In the genomic region with DNA sequence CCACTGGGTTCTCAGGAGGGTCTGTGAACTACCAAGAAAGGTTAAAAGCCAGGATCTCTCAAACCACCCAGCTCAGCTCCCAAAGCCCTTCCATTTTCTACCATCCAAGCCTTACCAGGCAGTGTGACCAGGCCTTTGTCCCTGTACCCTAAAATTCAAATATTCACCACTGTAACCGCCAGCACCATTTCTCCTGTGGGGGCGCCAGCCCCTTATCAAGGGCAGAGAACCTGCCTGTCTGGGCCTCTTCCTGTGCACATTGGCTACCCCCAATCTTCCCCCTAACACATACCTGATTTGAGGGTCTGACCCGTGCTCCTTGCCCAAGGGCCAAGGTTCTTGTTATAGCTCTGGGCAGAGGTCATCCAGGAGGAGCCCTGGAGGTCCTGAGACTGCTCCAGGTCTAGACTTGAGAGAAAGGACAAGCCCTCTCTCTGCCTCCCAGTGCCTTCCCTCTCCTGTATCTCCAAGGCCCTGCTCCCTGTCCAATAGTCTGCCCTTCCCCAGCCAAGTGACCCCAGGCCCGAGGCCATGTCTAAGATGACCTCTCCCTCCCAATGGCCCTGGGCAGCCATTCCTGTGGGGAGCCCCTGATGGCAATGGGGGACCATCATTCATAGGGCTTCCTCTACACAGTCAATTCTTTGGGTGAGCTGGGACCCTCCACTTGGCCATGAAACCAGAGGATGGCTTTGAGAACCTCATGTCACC, we compare ENCODE assay signal across 23 cellular contexts.
DNase-seq lines count a peak whose midpoint lies in the region; ATAC-seq and TF ChIP-seq lines count a peak whose summit lies in the region.
"Had no signal": no experiment of that assay in that cellular context is flagged by ENCODE, and none has a peak within 500 bp of the region (broad histone marks: within the 10 kb centered on the region; RNA-seq: fewer than 3 reads in every experiment).

No MANE protein-coding gene starts in this region.

- CTCF ChIA-PET in Caco-2 (lab: Charles Lee) = no interaction called here

- H3K27me3 Mint-ChIP-seq in Caco-2 (ENCODE audit: insufficient read depth, unreplicated experiment) = no peaks in the 10 kb centered on the region
- H3K27me3 Mint-ChIP-seq in GM23338 (ENCODE audit: insufficient read depth, low read depth, poor library complexity) = peaks cover 7% of the 10 kb centered on the region
- peaks cover 8% of the 10 kb centered on the region for H3K27me3 Mint-ChIP-seq in dendritic cell treated with granulocyte-macrophage colony-stimulating factor and Interleukin-4, amounts not matched to agents 40 ng/mL and 50 ng/mL, for 4 days
- H3K27me3 Mint-ChIP-seq: activated T-helper 17 cell treated with anti-CD3 and anti-CD28 coated beads, Interleukin-2, amount 50 U/mL, for 72 hours had no signal

- H3K9me3 ChIP-seq in Caco-2 (no peaks in the 10 kb centered on the region), OCI-LY3 (ENCODE audit: insufficient read depth, low read length) (peaks cover under 1% of the 10 kb centered on the region; the same call in 1 of the 2 replicates)
- H3K9me3 ChIP-seq: tibial artery had no signal

- H3K4me3 ChIP-seq in Caco-2 (ENCODE audit: low read depth, low read length) (no peak overlapping the region), GM23338 (no peak overlapping the region), OCI-LY3 (ENCODE audit: low read length) (no peak overlapping the region)
- H3K4me3 ChIP-seq: dorsolateral prefrontal cortex, tibial artery had no signal

- H3K4me1 ChIP-seq in Caco-2 (peaks cover 8% of the 10 kb centered on the region; the same call in 1 of the 2 replicates), GM23338 (ENCODE audit: insufficient read depth) (peaks cover 22% of the 10 kb centered on the region; the same call in 1 of the 2 replicates), OCI-LY3 (ENCODE audit: low read length) (peaks cover 9% of the 10 kb centered on the region; the same call in 1 of the 2 replicates)

- peak; percentile 32 for ATAC-seq in GM23338
- ATAC-seq: activated naive CD4-positive, alpha-beta T cell treated with anti-CD3 and anti-CD28 coated beads, Interleukin-2, amount 50 U/mL, for 72 hours; activated T-helper 17 cell treated with anti-CD3 and anti-CD28 coated beads, Interleukin-2, amount 50 U/mL, for 72 hours had no signal

- BruUV-seq in Caco-2 (replicated peaks; lab: Mats Ljungman, UMichigan) = no TSS peak

- H3K9me2 ChIP-seq in GM23338 (ENCODE audit: insufficient read depth) = no peaks in the 10 kb centered on the region; the same call in 1 of the 2 replicates

- H3K27me3 ChIP-seq in Caco-2 (replicated peaks; ENCODE audit: control insufficient read depth, insufficient read depth, low read length) = no peaks in the 10 kb centered on the region
- H3K27me3 ChIP-seq in GM23338 (ENCODE audit: insufficient read depth) = no peaks in the 10 kb centered on the region
- H3K27me3 ChIP-seq in OCI-LY3 (ENCODE audit: low read depth, low read length) = 0 out of 2 replicates have a peak, but pooled peaks cover 2% of the 10 kb centered on the region
- H3K27me3 ChIP-seq: dorsolateral prefrontal cortex had no signal

- H4K20me1 ChIP-seq in GM23338 (replicated peaks; ENCODE audit: insufficient read depth) (no peaks in the 10 kb centered on the region), OCI-LY3 (ENCODE audit: insufficient read depth, low read length) (no peaks in the 10 kb centered on the region)

- H3K36me3 Mint-ChIP-seq in Caco-2 (ENCODE audit: insufficient read depth, unreplicated experiment) (peaks cover 6% of the 10 kb centered on the region), GM23338 (ENCODE audit: low read depth) (no peaks in the 10 kb centered on the region)
- peaks cover 5% of the 10 kb centered on the region for H3K36me3 Mint-ChIP-seq in dendritic cell treated with granulocyte-macrophage colony-stimulating factor and Interleukin-4, amounts not matched to agents 40 ng/mL and 50 ng/mL, for 4 days (ENCODE audit: low read depth)
- H3K36me3 Mint-ChIP-seq: activated CD4-positive, alpha-beta memory T cell treated with anti-CD3 and anti-CD28 coated beads for 36 hours; activated naive CD4-positive, alpha-beta T cell treated with anti-CD3 and anti-CD28 coated beads, Interleukin-2, amount 50 U/mL, for 72 hours; CD4-positive, alpha-beta memory T cell; naive B cell had no signal

- H3K4me3 Mint-ChIP-seq in Caco-2 (ENCODE audit: unreplicated experiment) = no peak overlapping the region
- H3K4me3 Mint-ChIP-seq in GM23338 = no peak overlapping the region; the same call in 2 of the 3 replicates
- no peak overlapping the region for H3K4me3 Mint-ChIP-seq in dendritic cell treated with granulocyte-macrophage colony-stimulating factor and Interleukin-4, amounts not matched to agents 40 ng/mL and 50 ng/mL, for 4 days
- H3K4me3 Mint-ChIP-seq: activated CD4-positive, alpha-beta memory T cell treated with anti-CD3 and anti-CD28 coated beads for 36 hours; activated T-helper 17 cell treated with anti-CD3 and anti-CD28 coated beads, Interleukin-2, amount 50 U/mL, for 72 hours; CD4-positive, alpha-beta memory T cell; naive B cell had no signal

- no peaks in the 10 kb centered on the region for H3K79me2 ChIP-seq in GM23338 (replicated peaks; ENCODE audit: insufficient read depth)
- H3K79me2 ChIP-seq in OCI-LY3 (ENCODE audit: low read length) = no peaks in the 10 kb centered on the region

- H3K9me3 Mint-ChIP-seq in Caco-2 (ENCODE audit: unreplicated experiment) (no peaks in the 10 kb centered on the region), GM23338 (no peaks in the 10 kb centered on the region; the same call in 2 of the 3 replicates)
- H3K9me3 Mint-ChIP-seq in dendritic cell treated with granulocyte-macrophage colony-stimulating factor and Interleukin-4, amounts not matched to agents 40 ng/mL and 50 ng/mL, for 4 days = peaks cover 6% of the 10 kb centered on the region
- H3K9me3 Mint-ChIP-seq: activated naive CD4-positive, alpha-beta T cell treated with anti-CD3 and anti-CD28 coated beads, Interleukin-2, amount 50 U/mL, for 72 hours; activated T-helper 17 cell treated with anti-CD3 and anti-CD28 coated beads, Interleukin-2, amount 50 U/mL, for 72 hours had no signal

- peak overlapping the region; percentile 68 for H3K27ac Mint-ChIP-seq in Caco-2 (ENCODE audit: unreplicated experiment)
- no peak overlapping the region for H3K27ac Mint-ChIP-seq in GM23338
- peak overlapping the region; percentile 66 for H3K27ac Mint-ChIP-seq in dendritic cell treated with granulocyte-macrophage colony-stimulating factor and Interleukin-4, amounts not matched to agents 40 ng/mL and 50 ng/mL, for 4 days
- H3K27ac Mint-ChIP-seq: activated CD4-positive, alpha-beta memory T cell treated with anti-CD3 and anti-CD28 coated beads for 36 hours; activated naive CD4-positive, alpha-beta T cell treated with anti-CD3 and anti-CD28 coated beads, Interleukin-2, amount 50 U/mL, for 72 hours; activated T-helper 17 cell treated with anti-CD3 and anti-CD28 coated beads, Interleukin-2, amount 50 U/mL, for 72 hours had no signal

- H3K27ac ChIP-seq in GM23338 (ENCODE audit: low read depth) (no peak overlapping the region), OCI-LY3 (ENCODE audit: low read length) (no peak overlapping the region)
- H3K27ac ChIP-seq: dorsolateral prefrontal cortex, KMS-11, tibial artery had no signal

- intact Hi-C loops in Caco-2 (cut with micrococcal nuclease; ENCODE audit: unreplicated experiment) = no loop called here
- intact Hi-C loops in dendritic cell treated with granulocyte-macrophage colony-stimulating factor and Interleukin-4, amounts not matched to agents 40 ng/mL and 50 ng/mL, for 4 days (cut with micrococcal nuclease) = no loop called here

- H3K4me2 ChIP-seq in GM23338 (no peak overlapping the region), OCI-LY3 (ENCODE audit: low read length) (no peak overlapping the region)
- H3K4me2 ChIP-seq: KMS-11 had no signal

- H3K36me3 ChIP-seq in Caco-2 (ENCODE audit: control insufficient read depth, insufficient read depth, low read length) (no peaks in the 10 kb centered on the region), GM23338 (ENCODE audit: insufficient read depth) (no peaks in the 10 kb centered on the region), OCI-LY3 (replicated peaks; ENCODE audit: low read depth, low read length) (no peaks in the 10 kb centered on the region)
- H3K36me3 ChIP-seq: tibial artery had no signal

- no peak overlapping the region for H2AFZ ChIP-seq in GM23338
- H2AFZ ChIP-seq in OCI-LY3 (ENCODE audit: low read depth, low read length) = no peak overlapping the region

- DNase-seq in Caco-2 = no peak
- DNase-seq in GM23338 (ENCODE audit: low spot score) = peak; percentile 37
- DNase-seq in activated naive CD4-positive, alpha-beta T cell (lab: John Stamatoyannopoulos, UW) = no peak
- no peak for DNase-seq in UCSD-AML1 (lab: John Stamatoyannopoulos, UW; ENCODE audit: unreplicated experiment)
- no peak for DNase-seq in NOMO-1 treated with DMSO at 0.1 percent for 48 hours (lab: John Stamatoyannopoulos, UW; ENCODE audit: unreplicated experiment)
- no peak for DNase-seq in midbrain (lab: John Stamatoyannopoulos, UW)
- DNase-seq: activated CD4-positive, alpha-beta memory T cell treated with anti-CD3 and anti-CD28 coated beads for 36 hours; CD4-positive, alpha-beta memory T cell; central memory CD4-positive, alpha-beta T cell; DMS 273 treated with DMSO at 0.1 percent for 48 hours; dorsolateral prefrontal cortex; islet precursor cell; naive B cell; NCI-H146; NCI-H446 treated with DMSO at 0.1 percent for 48 hours; NCI-H82; Right ventricle myocardium superior; tibial artery had no signal

- no peaks in the 10 kb centered on the region for H3F3A ChIP-seq in GM23338 (replicated peaks; ENCODE audit: low read depth)

- H3K4me1 Mint-ChIP-seq in Caco-2 (ENCODE audit: low read depth, unreplicated experiment) (peaks cover 14% of the 10 kb centered on the region), GM23338 (peaks cover 28% of the 10 kb centered on the region)
- peaks cover 74% of the 10 kb centered on the region for H3K4me1 Mint-ChIP-seq in dendritic cell treated with granulocyte-macrophage colony-stimulating factor and Interleukin-4, amounts not matched to agents 40 ng/mL and 50 ng/mL, for 4 days (ENCODE audit: low read depth)
- H3K4me1 Mint-ChIP-seq: activated T-helper 17 cell treated with anti-CD3 and anti-CD28 coated beads, Interleukin-2, amount 50 U/mL, for 72 hours; naive B cell had no signal

- H3K9ac ChIP-seq in OCI-LY3 (ENCODE audit: low read length) = no peak overlapping the region
- H3K9ac ChIP-seq: KMS-11 had no signal

- POLR2A ChIA-PET in Caco-2 (lab: Charles Lee) = no interaction called here

- TF ChIP-seq CTCF in Caco-2 (IDR thresholded peaks at IDR 0.05; ENCODE audit: insufficient read depth in 1 of 2, low read depth in 1 of 2, low read length in 1 of 2, severe bottlenecking in 1 of 2, unreplicated experiment in 1 of 2) = no peak
- TF ChIP-seq CTCF in GM23338 (conservative IDR thresholded peaks at IDR 0.05; ENCODE audit: low read depth in 2 of 2) = peak; percentile 47 to 59
- TF ChIP-seq CTCF in OCI-LY3 (IDR thresholded peaks at IDR 0.05; ENCODE audit: low read depth, low read length) = peak; percentile 21

TF ChIP-seq in GM23338, 12 proteins besides CTCF, POLR2A, EP300 and RAD21 (continues in another document):
- no peak for TF ChIP-seq NANOG (IDR thresholded peaks at IDR 0.05; ENCODE audit: borderline replicate concordance)

Comparison
In these comparisons a context has a peak if more than half of its experiments do, and no peak if none do; other contexts are left out.
1. CTCF ChIP-seq: peak in GM23338 (2 of 2) and OCI-LY3 (single experiment); none in Caco-2 (0 of 2).